In the genomic region with DNA sequence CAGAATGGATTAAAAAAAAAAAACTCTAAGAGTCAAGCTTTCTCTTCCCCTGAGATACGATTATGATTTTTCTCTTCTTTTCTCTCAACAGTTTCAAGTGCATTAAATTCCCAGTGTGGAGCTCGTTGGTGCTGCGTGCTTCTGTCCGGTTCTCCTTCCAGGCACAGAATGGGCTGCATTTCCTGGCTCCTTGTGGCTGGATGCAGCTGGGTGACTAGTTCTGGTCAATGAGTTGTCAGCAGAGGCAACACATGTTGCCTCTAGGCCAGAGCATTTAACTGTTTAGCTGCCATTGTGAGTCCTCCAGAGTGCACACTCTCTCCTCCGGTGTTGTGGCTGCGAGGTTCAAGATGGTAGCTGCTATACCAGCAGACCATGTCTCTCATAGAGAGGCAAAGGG, we compare ENCODE assay signal across 20 cellular contexts.
"Had no signal": no experiment of that assay in that cellular context is flagged by ENCODE, and none has a peak within 500 bp of the region (broad histone marks: within the 10 kb centered on the region; RNA-seq: fewer than 3 reads in every experiment).

No MANE protein-coding gene starts in this region.

- DNase-seq: activated CD4-positive, alpha-beta T cell treated with anti-CD3 and anti-CD28 coated beads for 1 hour; activated CD4-positive, alpha-beta T cell treated with anti-CD3 and anti-CD28 coated beads, Interleukin-2, amount 50 U/mL, for 1 hour; activated effector memory CD4-positive, alpha-beta T cell treated with Interleukin-2 at 50 U/mL for 16 hours; activated naive CD4-positive, alpha-beta T cell treated with anti-CD3 and anti-CD28 coated beads for 36 hours; activated naive CD8-positive, alpha-beta T cell treated with anti-CD3 and anti-CD28 coated beads, Interleukin-2, amount 10 ng/mL, durations not matched to agents 7 days and 5 days; activated T-cell treated with anti-CD3 and anti-CD28 coated beads, Interleukin-2, amount 50 U/mL, for 72 hours; cerebellar nuclear complex; endodermal cell; esophagus squamous epithelium; left lung; natural killer cell; ovary; psoas muscle; right cardiac atrium; stimulated activated CD4-positive, alpha-beta T cell treated with anti-CD3 and anti-CD28 coated beads, Interleukin-1b, Interleukin-23, amount 100 ng/mL, for 48 hours; T-helper 9 cell; tibial artery had no signal

- H3K9me3 ChIP-seq: esophagus squamous epithelium, gastroesophageal sphincter, left lung, neutrophil, ovary, psoas muscle, tibial artery had no signal

- H3K4me1 ChIP-seq: esophagus squamous epithelium, left lung, psoas muscle, tibial artery had no signal

- H3K27ac ChIP-seq: coronary artery, esophagus squamous epithelium, gastroesophageal sphincter, left lung, neutrophil, ovary, psoas muscle, tibial artery had no signal

- H3K4me3 ChIP-seq: coronary artery, esophagus squamous epithelium, gastroesophageal sphincter, left lung, ovary, psoas muscle, tibial artery had no signal

- H3K27me3 ChIP-seq: gastroesophageal sphincter, left lung, ovary had no signal

- ATAC-seq: activated T-cell treated with anti-CD3 and anti-CD28 coated beads, Interleukin-2, amount 50 U/mL, for 72 hours; gastroesophageal sphincter; left lung; natural killer cell; psoas muscle; right cardiac atrium had no signal

- H3K36me3 ChIP-seq: esophagus squamous epithelium, gastroesophageal sphincter, left lung, neutrophil, ovary, tibial artery had no signal
